1 cellular context compared by ENCODE assay signal in the genomic region with DNA sequence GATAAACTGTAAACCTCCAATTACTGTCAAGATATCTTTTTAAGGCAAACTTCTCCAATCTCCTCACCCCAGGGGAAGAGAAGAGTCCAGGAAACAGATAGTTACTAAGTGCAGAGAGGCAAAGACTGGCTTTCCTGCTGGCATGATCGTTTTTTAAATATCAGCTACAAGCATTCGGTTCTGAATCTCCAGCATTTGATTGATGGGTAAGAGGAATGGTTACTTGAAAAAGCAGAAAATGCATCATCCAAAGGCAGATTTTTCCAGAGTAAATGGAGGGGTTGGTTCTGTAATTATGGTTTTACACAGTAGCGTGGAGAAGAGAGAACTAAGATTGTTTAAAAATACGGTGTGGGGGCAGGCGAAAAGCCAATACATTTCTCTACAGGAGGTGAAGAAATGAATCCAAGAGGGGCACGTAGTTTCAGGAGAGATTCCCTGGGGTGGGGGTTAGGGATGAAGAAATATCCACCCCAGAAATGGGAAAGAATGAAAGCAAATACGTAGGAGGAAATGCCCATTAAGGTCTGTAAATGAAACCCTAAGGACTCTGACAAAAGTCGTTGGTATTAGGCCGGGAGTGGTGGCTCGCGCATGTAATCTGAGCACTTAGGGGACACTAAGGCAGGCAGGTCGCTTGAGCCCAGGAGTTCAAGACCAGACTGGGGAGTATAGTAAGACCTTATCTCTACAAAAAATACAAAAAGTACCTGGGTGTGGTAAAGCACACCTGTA.
TF ChIP-seq lines count a peak whose summit lies in the region.

No MANE protein-coding gene starts in this region.

TF ChIP-seq in K562, 482 proteins besides CTCF, POLR2A, EP300 and RAD21 (continued from another document):
- TF ChIP-seq, protein P1, sequence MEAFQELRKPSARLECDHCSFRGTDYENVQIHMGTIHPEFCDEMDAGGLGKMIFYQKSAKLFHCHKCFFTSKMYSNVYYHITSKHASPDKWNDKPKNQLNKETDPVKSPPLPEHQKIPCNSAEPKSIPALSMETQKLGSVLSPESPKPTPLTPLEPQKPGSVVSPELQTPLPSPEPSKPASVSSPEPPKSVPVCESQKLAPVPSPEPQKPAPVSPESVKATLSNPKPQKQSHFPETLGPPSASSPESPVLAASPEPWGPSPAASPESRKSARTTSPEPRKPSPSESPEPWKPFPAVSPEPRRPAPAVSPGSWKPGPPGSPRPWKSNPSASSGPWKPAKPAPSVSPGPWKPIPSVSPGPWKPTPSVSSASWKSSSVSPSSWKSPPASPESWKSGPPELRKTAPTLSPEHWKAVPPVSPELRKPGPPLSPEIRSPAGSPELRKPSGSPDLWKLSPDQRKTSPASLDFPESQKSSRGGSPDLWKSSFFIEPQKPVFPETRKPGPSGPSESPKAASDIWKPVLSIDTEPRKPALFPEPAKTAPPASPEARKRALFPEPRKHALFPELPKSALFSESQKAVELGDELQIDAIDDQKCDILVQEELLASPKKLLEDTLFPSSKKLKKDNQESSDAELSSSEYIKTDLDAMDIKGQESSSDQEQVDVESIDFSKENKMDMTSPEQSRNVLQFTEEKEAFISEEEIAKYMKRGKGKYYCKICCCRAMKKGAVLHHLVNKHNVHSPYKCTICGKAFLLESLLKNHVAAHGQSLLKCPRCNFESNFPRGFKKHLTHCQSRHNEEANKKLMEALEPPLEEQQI (IDR thresholded peaks at IDR 0.05), result no peak
- TF ChIP-seq HDAC1 (IDR thresholded peaks at IDR 0.05) (no peak), RFX5 (IDR thresholded peaks at IDR 0.05; ENCODE audit: low read depth, low read length) (no peak), MTA1 (IDR thresholded peaks at IDR 0.05; ENCODE audit: borderline replicate concordance) (peak; percentile 35; the same call in 1 of the 2 replicates), DPF2 (IDR thresholded peaks at IDR 0.05) (peak; percentile 74), HMG20B (CRISPR knock-in tag; IDR thresholded peaks at IDR 0.05) (no peak)
TF ChIP-seq in K562: peak in this region for 9.
